22 cellular contexts compared by ENCODE assay signal in genomic region chr21:28110074-28110473, GRCh38.
"Had no signal": no experiment of that assay in that cellular context is flagged by ENCODE, and none has a peak within 500 bp of the region (broad histone marks: within the 10 kb centered on the region; RNA-seq: fewer than 3 reads in every experiment).

No MANE protein-coding gene starts in this region.

- ATAC-seq: activated CD4-positive, alpha-beta T cell treated with anti-CD3 and anti-CD28 coated beads for 36 hours; activated CD8-positive, alpha-beta T cell treated with anti-CD3 and anti-CD28 coated beads for 36 hours; activated T-cell treated with anti-CD3 and anti-CD28 coated beads, Interleukin-2, amount 50 U/mL, for 72 hours; T-helper 17 cell had no signal

- H3K27ac ChIP-seq: adrenal gland, Peyer's patch, RWPE1, WERI-Rb-1 had no signal

- H3K27me3 ChIP-seq: adrenal gland, Peyer's patch, SJCRH30 had no signal

- DNase-seq: activated CD4-positive, alpha-beta T cell treated with anti-CD3 and anti-CD28 coated beads for 36 hours; activated CD8-positive, alpha-beta memory T cell treated with anti-CD3 and anti-CD28 coated beads, Interleukin-2, amount 50 U/mL, for 4 hours; activated CD8-positive, alpha-beta T cell treated with anti-CD3 and anti-CD28 coated beads for 36 hours; activated gamma-delta T cell treated with Interleukin-2 at 50 U/mL for 16 hours; activated naive CD4-positive, alpha-beta T cell treated with anti-CD3 and anti-CD28 coated beads, Interleukin-2, amount 50 U/mL, for 16 hours; activated naive CD8-positive, alpha-beta T cell treated with anti-CD3 and anti-CD28 coated beads, Interleukin-2, amount 10 ng/mL, durations not matched to agents 7 days and 5 days; activated T-cell treated with anti-CD3 and anti-CD28 coated beads, Interleukin-2, amount 50 U/mL, for 72 hours; adrenal gland; anterior cingulate cortex; KBM-7; NCI-H1048; NCI-H146; NCI-H187 treated with DMSO at 0.1 percent for 48 hours; NCI-H2081 treated with DMSO at 0.1 percent for 48 hours; NCI-H446; NCI-H524; Peyer's patch; Right ventricle myocardium superior; SJCRH30; T-helper 17 cell; WERI-Rb-1 had no signal

- H3K4me1 ChIP-seq: adrenal gland, Peyer's patch had no signal

- H3K36me3 ChIP-seq: adrenal gland, Peyer's patch, SJCRH30, WERI-Rb-1 had no signal

- H3K9me3 ChIP-seq: adrenal gland, Peyer's patch, SJCRH30 had no signal

- H3K4me3 ChIP-seq: adrenal gland, Peyer's patch, SJCRH30 had no signal
